Comparison of ENCODE assay signal across 11 cellular contexts in genomic region chr18:45291616-45292612, GRCh38.
A peak's percentile ranks its signal among the peaks of the same experiment; 100 is the strongest.
DNase-seq lines count a peak whose midpoint lies in the region; ATAC-seq lines count a peak whose summit lies in the region.
"Had no signal": no experiment of that assay in that cellular context is flagged by ENCODE, and none has a peak within 500 bp of the region (broad histone marks: within the 10 kb centered on the region; RNA-seq: fewer than 3 reads in every experiment).

No MANE protein-coding gene starts in this region.

- no peaks in the 10 kb centered on the region for H3K9me3 ChIP-seq in HAP-1

- no peak overlapping the region for H3K27ac Mint-ChIP-seq in dendritic cell treated with granulocyte-macrophage colony-stimulating factor and Interleukin-4, amounts not matched to agents 40 ng/mL and 50 ng/mL, for 4 days

- no peaks in the 10 kb centered on the region for H3K36me3 Mint-ChIP-seq in dendritic cell treated with granulocyte-macrophage colony-stimulating factor and Interleukin-4, amounts not matched to agents 40 ng/mL and 50 ng/mL, for 4 days (ENCODE audit: low read depth)

- H3K27me3 Mint-ChIP-seq in dendritic cell treated with granulocyte-macrophage colony-stimulating factor and Interleukin-4, amounts not matched to agents 40 ng/mL and 50 ng/mL, for 4 days, result peaks cover 4% of the 10 kb centered on the region

- H3K9me3 Mint-ChIP-seq in dendritic cell treated with granulocyte-macrophage colony-stimulating factor and Interleukin-4, amounts not matched to agents 40 ng/mL and 50 ng/mL, for 4 days, result no peaks in the 10 kb centered on the region

- ATAC-seq in GM19452 (IDR thresholded peaks at IDR 0.05; ENCODE audit: unreplicated experiment), result no peak

- intact Hi-C loops in dendritic cell treated with granulocyte-macrophage colony-stimulating factor and Interleukin-4, amounts not matched to agents 40 ng/mL and 50 ng/mL, for 4 days (cut with micrococcal nuclease), result no loop called here

- peaks cover 2% of the 10 kb centered on the region; the same call in 1 of the 2 replicates for H3K4me1 ChIP-seq in HAP-1

- no peaks in the 10 kb centered on the region for H3K27me3 ChIP-seq in HAP-1 (ENCODE audit: low read depth)

- H3K36me3 ChIP-seq in HAP-1 (replicated peaks), result no peaks in the 10 kb centered on the region

- in situ Hi-C loops in HAP-1 (cut with MboI; ENCODE audit: low sequenced_read_pairs), result no loop called here

- H3K4me3 Mint-ChIP-seq in dendritic cell treated with granulocyte-macrophage colony-stimulating factor and Interleukin-4, amounts not matched to agents 40 ng/mL and 50 ng/mL, for 4 days, result peak overlapping the region; percentile 6

- DNase-seq in HAP-1 (ENCODE audit: low spot score in 2 of 2) (peak; percentile 34 to 38), NCI-H748 (lab: John Stamatoyannopoulos, UW; ENCODE audit: unreplicated experiment) (peak; percentile 87), non-pigmented ciliary epithelial cell (ENCODE audit: low read depth) (peak; percentile 20), NCI-H1048 (lab: John Stamatoyannopoulos, UW) (no peak), NCI-H510A treated with DMSO at 0.1 percent for 48 hours (lab: John Stamatoyannopoulos, UW) (no peak)
- DNase-seq in activated CD4-positive, CD25-positive, alpha-beta regulatory T cell (lab: John Stamatoyannopoulos, UW), result no peak
- DNase-seq: activated T-cell treated with anti-CD3 and anti-CD28 coated beads, Interleukin-2, amount 50 U/mL, for 1 hour; DMS153; IMR-90 had no signal

- H3K4me3 ChIP-seq in HAP-1, result no peak overlapping the region

- peaks cover 15% of the 10 kb centered on the region for H3K4me1 Mint-ChIP-seq in dendritic cell treated with granulocyte-macrophage colony-stimulating factor and Interleukin-4, amounts not matched to agents 40 ng/mL and 50 ng/mL, for 4 days (ENCODE audit: low read depth)

Comparison
In these comparisons a context has a peak if more than half of its experiments do, and no peak if none do; other contexts are left out.
1. DNase-seq: peak in HAP-1 (2 of 2), NCI-H748 (single experiment) and non-pigmented ciliary epithelial cell (single experiment); none in activated CD4-positive, CD25-positive, alpha-beta regulatory T cell (0 of 4), NCI-H1048 (single experiment) and NCI-H510A treated with DMSO at 0.1 percent for 48 hours (single experiment).